16 cellular contexts compared by ENCODE assay signal in the genomic region with DNA sequence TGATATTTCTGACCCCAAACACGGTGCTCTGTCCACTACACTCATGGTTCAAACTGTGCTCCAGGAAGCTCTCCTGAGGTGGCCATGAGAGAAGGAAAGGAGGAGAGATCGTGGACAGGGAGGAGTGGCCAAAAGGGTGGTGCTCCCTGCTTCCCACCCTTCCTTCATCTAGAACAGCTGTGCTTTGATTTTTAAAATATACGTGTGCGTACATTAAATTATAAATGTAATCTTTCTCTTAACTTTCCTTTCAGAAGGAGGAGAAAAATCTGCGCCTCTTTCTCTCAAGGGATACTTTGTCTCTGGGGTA. TPM values are rescaled to one million over a fixed set of nuclear protein-coding genes. Genes with fewer than 3 reads are reported as not detected.
DNase-seq lines count a peak whose midpoint lies in the region; ATAC-seq, FAIRE-seq and TF ChIP-seq lines count a peak whose summit lies in the region.
"Had no signal": no experiment of that assay in that cellular context is flagged by ENCODE, and none has a peak within 500 bp of the region (broad histone marks: within the 10 kb centered on the region; RNA-seq: fewer than 3 reads in every experiment).

No MANE protein-coding gene starts in this region.

- H3F3A ChIP-seq in smooth muscle cell (ENCODE audit: low read depth) = peaks cover 6% of the 10 kb centered on the region

- no peak for TF ChIP-seq CTCF in WTC11 (IDR thresholded peaks at IDR 0.05)
- TF ChIP-seq CTCF in kidney (IDR thresholded peaks at IDR 0.05; ENCODE audit: borderline replicate concordance, extremely low read depth, insufficient read depth) = no peak
- TF ChIP-seq CTCF in smooth muscle cell (IDR thresholded peaks at IDR 0.05; ENCODE audit: borderline replicate concordance, insufficient read depth, poor library complexity, severe bottlenecking) = no peak

- H3K27me3 ChIP-seq in HUES6 (ENCODE audit: control insufficient read depth, insufficient read depth, low read length) = no peaks in the 10 kb centered on the region
- no peaks in the 10 kb centered on the region for H3K27me3 ChIP-seq in smooth muscle cell (ENCODE audit: low read depth)
- H3K27me3 ChIP-seq: pancreas had no signal

- H3K4me3 Mint-ChIP-seq in WTC11 = peak overlapping the region; percentile 16; the same call in 1 of the 2 replicates
- H3K4me3 Mint-ChIP-seq: CD4-positive, CD25-positive, alpha-beta regulatory T cell had no signal

- no peaks in the 10 kb centered on the region for H4K20me1 ChIP-seq in smooth muscle cell (ENCODE audit: low read depth)

- H3K36me3 Mint-ChIP-seq in WTC11 = no peaks in the 10 kb centered on the region
- H3K36me3 Mint-ChIP-seq: CD4-positive, CD25-positive, alpha-beta regulatory T cell had no signal

- H3K27me3 Mint-ChIP-seq in WTC11 (ENCODE audit: low read depth) = no peaks in the 10 kb centered on the region

- DNase-seq in WTC11 (ENCODE audit: low spot score) (no peak), kidney (no peak), smooth muscle cell (lab: John Stamatoyannopoulos, UW; ENCODE audit: unreplicated experiment) (no peak), hippocampal formation (lab: John Stamatoyannopoulos, UW) (no peak)
- DNase-seq: activated CD4-positive, alpha-beta T cell treated with anti-CD3 and anti-CD28 coated beads for 4 hours; activated T-cell treated with anti-CD3 and anti-CD28 coated beads, Interleukin-2, amount 50 U/mL, for 1 hour; CD4-positive, CD25-positive, alpha-beta regulatory T cell; mammary epithelial cell; MM.1S; NCI-H2029 treated with DMSO at 0.1 percent for 48 hours; NCI-H526 treated with DMSO at 0.1 percent for 48 hours; pancreas had no signal

- ATAC-seq in WTC11 (no peak), GM21529 (IDR thresholded peaks at IDR 0.05; ENCODE audit: unreplicated experiment) (no peak), HG03354 (IDR thresholded peaks at IDR 0.05; ENCODE audit: poor library complexity, severe bottlenecking, unreplicated experiment) (no peak)

- POLR2A ChIA-PET in WTC11 (lab: Charles Lee) = no interaction called here

- H3K36me3 ChIP-seq in HUES6 (ENCODE audit: control insufficient read depth, insufficient read depth, low read length) (no peaks in the 10 kb centered on the region), kidney (ENCODE audit: control insufficient read depth in 1 of 2, insufficient read depth in 2 of 2, low read length in 2 of 2) (no peaks in the 10 kb centered on the region), smooth muscle cell (ENCODE audit: low read depth) (no peaks in the 10 kb centered on the region)
- H3K36me3 ChIP-seq: pancreas had no signal

- H3K27ac ChIP-seq in HUES6 (ENCODE audit: low read depth, low read length) = peak overlapping the region; percentile 86
- H3K27ac ChIP-seq in kidney (ENCODE audit: low read depth in 2 of 2, low read length in 2 of 2) = no peak overlapping the region
- peak overlapping the region; percentile 59 for H3K27ac ChIP-seq in smooth muscle cell (ENCODE audit: low read depth)
- H3K27ac ChIP-seq: pancreas had no signal

- no peak overlapping the region for H3K4me2 ChIP-seq in smooth muscle cell

- WGBS in smooth muscle cell (ENCODE audit: low lambda C conversion rate) = 79% methylated on average over 5 of the region's 5 CpGs

- H3K9ac ChIP-seq in HUES6 (ENCODE audit: low read length) (peak overlapping the region; percentile 70), kidney (ENCODE audit: low read length in 2 of 2) (no peak overlapping the region), smooth muscle cell (ENCODE audit: low read depth) (no peak overlapping the region)

- peak overlapping the region; percentile 70 for H2AFZ ChIP-seq in smooth muscle cell (ENCODE audit: low read depth)

- H3K79me2 ChIP-seq in smooth muscle cell (ENCODE audit: low read depth) = no peaks in the 10 kb centered on the region

- H3K4me3 ChIP-seq in HUES6 (ENCODE audit: low read depth, low read length) (no peak overlapping the region), kidney (ENCODE audit: low read length in 2 of 2) (peak overlapping the region; percentile 40 to 41), smooth muscle cell (no peak overlapping the region)
- H3K4me3 ChIP-seq: pancreas had no signal

- CTCF ChIA-PET in WTC11 (lab: Charles Lee) = interaction anchor here (1.4 to 3.1 kb wide), 15 partner anchors 12 to 258 kb away, joined by 3 to 68 read pairs (median 15); a partner anchor contains a TSS

- H3K9me3 ChIP-seq in HUES6 (ENCODE audit: control insufficient read depth, insufficient read depth, low read depth, low read length) (no peaks in the 10 kb centered on the region), kidney (ENCODE audit: control insufficient read depth in 1 of 2, low read length in 2 of 2) (no peaks in the 10 kb centered on the region), smooth muscle cell (replicated peaks; ENCODE audit: low read depth) (no peaks in the 10 kb centered on the region)
- H3K9me3 ChIP-seq: pancreas had no signal

- H3K4me1 Mint-ChIP-seq in WTC11 = peaks cover 76% of the 10 kb centered on the region

- intact Hi-C loops in kidney (cut with DNase I) = loop anchor here (10.0 kb wide), 1 partner anchor 212 kb away; no protein-coding TSS in a partner anchor

- FAIRE-seq in kidney (lab: Jason Lieb, UNC) = no peak
- FAIRE-seq: pancreas had no signal

- no peaks in the 10 kb centered on the region; the same call in 1 of the 2 replicates for H3K9me3 Mint-ChIP-seq in WTC11

- H3K27ac Mint-ChIP-seq in WTC11 = peak overlapping the region; percentile 97

- H3K4me1 ChIP-seq in HUES6 (ENCODE audit: control insufficient read depth, insufficient read depth, low read length) (peaks cover 47% of the 10 kb centered on the region), kidney (ENCODE audit: control insufficient read depth in 1 of 2, insufficient read depth in 1 of 2, low read depth in 1 of 2, low read length in 2 of 2) (peaks cover 0 to 6% of the 10 kb centered on the region in 2 donors), smooth muscle cell (ENCODE audit: low read depth) (peaks cover 26% of the 10 kb centered on the region)
- H3K4me1 ChIP-seq: pancreas had no signal

TF ChIP-seq in WTC11, 78 proteins besides CTCF, POLR2A, EP300 and RAD21:
- no peak for TF ChIP-seq FOXP1 (CRISPR knock-in tag; IDR thresholded peaks at IDR 0.05; ENCODE audit: borderline replicate concordance)
- no peak for TF ChIP-seq SMAD3 (CRISPR knock-in tag; IDR thresholded peaks at IDR 0.05; ENCODE audit: borderline replicate concordance)
- no peak for TF ChIP-seq CBFB (CRISPR knock-in tag; IDR thresholded peaks at IDR 0.05; ENCODE audit: low read depth)

RNA-seq across cellular contexts. Expression of a gene that starts 8.2 kb away (rescaled TPM):
- total RNA-seq in WTC11 (2021) = not detected in 3 replicates
- total RNA-seq in kidney = not detected
- polyA plus RNA-seq in kidney (ENCODE audit: insufficient read depth, low read depth, low replicate concordance) = not detected
- total RNA-seq in smooth muscle cell = 1.0 and 1.3 TPM in 2 replicates
- polyA plus RNA-seq in smooth muscle cell = 1.2 and 3.1 TPM in 2 replicates
- total RNA-seq: Daoy, mammary epithelial cell had no signal
- polyA plus RNA-seq: mammary epithelial cell had no signal

Comparison
In these comparisons a context has a peak if more than half of its experiments do, and no peak if none do; other contexts are left out.
1. H3K27ac ChIP-seq: peak in HUES6 (single experiment) and smooth muscle cell (single experiment); none in kidney (0 of 2).
2. H3K4me3 ChIP-seq: peak in kidney (2 of 2); none in HUES6 (single experiment) and smooth muscle cell (single experiment).